ENCODE assay signal across 9 cellular contexts in genomic region chr10:16521311-16522016, GRCh38. TPM values are rescaled to one million over a fixed set of nuclear protein-coding genes. Genes with fewer than 3 reads are reported as not detected.
DNase-seq lines count a peak whose midpoint lies in the region; ATAC-seq and TF ChIP-seq lines count a peak whose summit lies in the region.
"Had no signal": no experiment of that assay in that cellular context is flagged by ENCODE, and none has a peak within 500 bp of the region (broad histone marks: within the 10 kb centered on the region; RNA-seq: fewer than 3 reads in every experiment).

Gene C1QL3 (minus strand): TSS chr10:16521879. CDS start chr10:16521065, 814 bp downstream.

- no peaks in the 10 kb centered on the region for H3K4me1 ChIP-seq in OCI-LY3 (ENCODE audit: low read length)
- H3K4me1 ChIP-seq in thoracic aorta (ENCODE audit: control insufficient read depth in 1 of 2, low read depth in 2 of 2), result peaks cover 18 to 27% of the 10 kb centered on the region in 2 donors
- H3K4me1 ChIP-seq: A549 had no signal

- H3K27me3 ChIP-seq in OCI-LY3 (ENCODE audit: low read depth, low read length), result no peaks in the 10 kb centered on the region
- H3K27me3 ChIP-seq in thoracic aorta (replicated peaks; ENCODE audit: insufficient read depth), result no peaks in the 10 kb centered on the region

- H3K36me3 Mint-ChIP-seq in dendritic cell treated with granulocyte-macrophage colony-stimulating factor and Interleukin-4, amounts not matched to agents 40 ng/mL and 50 ng/mL, for 4 days (ENCODE audit: low read depth), result no peaks in the 10 kb centered on the region
- H3K36me3 Mint-ChIP-seq in memory B cell, result no peaks in the 10 kb centered on the region

- H3K36me3 ChIP-seq in OCI-LY3 (replicated peaks; ENCODE audit: low read depth, low read length) (no peaks in the 10 kb centered on the region), thoracic aorta (no peaks in the 10 kb centered on the region)

- H3K4me3 ChIP-seq in OCI-LY3 (ENCODE audit: low read length), result peak within 1 kb of the TSS; percentile 58
- H3K4me3 ChIP-seq in thoracic aorta, result peak within 1 kb of the TSS; percentile 77
- H3K4me3 ChIP-seq: A549 had no signal

- peak within 1 kb of the TSS; percentile 41 for H3K4me2 ChIP-seq in OCI-LY3 (ENCODE audit: low read length)
- H3K4me2 ChIP-seq: A549 had no signal

- H2AFZ ChIP-seq in OCI-LY3 (ENCODE audit: low read depth, low read length), result no peak within 1 kb of the TSS

- DNase-seq in NCI-H1417 (lab: John Stamatoyannopoulos, UW), result peak; percentile 11 to 67 (median 61)
- no peak for DNase-seq in NCI-H1417 treated with DMSO at 0.1 percent for 48 hours (lab: John Stamatoyannopoulos, UW)
- peak in 1 of 2 donors; percentile 10 for DNase-seq in memory B cell (ENCODE audit: low spot score in 2 of 2)
- no peak for DNase-seq in thoracic aorta (ENCODE audit: low spot score)
- no peak for DNase-seq in inferior parietal cortex (ENCODE audit: extremely low spot score)

- no peaks in the 10 kb centered on the region for H3K79me2 ChIP-seq in OCI-LY3 (ENCODE audit: low read length)

- H3K4me1 Mint-ChIP-seq in dendritic cell treated with granulocyte-macrophage colony-stimulating factor and Interleukin-4, amounts not matched to agents 40 ng/mL and 50 ng/mL, for 4 days (ENCODE audit: low read depth), result peaks cover 16% of the 10 kb centered on the region
- peaks cover 15% of the 10 kb centered on the region for H3K4me1 Mint-ChIP-seq in memory B cell

- H3K27ac Mint-ChIP-seq in dendritic cell treated with granulocyte-macrophage colony-stimulating factor and Interleukin-4, amounts not matched to agents 40 ng/mL and 50 ng/mL, for 4 days, result no peak within 1 kb of the TSS
- no peak within 1 kb of the TSS for H3K27ac Mint-ChIP-seq in memory B cell

- H3K27me3 Mint-ChIP-seq in dendritic cell treated with granulocyte-macrophage colony-stimulating factor and Interleukin-4, amounts not matched to agents 40 ng/mL and 50 ng/mL, for 4 days, result peaks cover 47% of the 10 kb centered on the region
- H3K27me3 Mint-ChIP-seq in memory B cell, result peaks cover 27% of the 10 kb centered on the region

- TF ChIP-seq CTCF in OCI-LY3 (IDR thresholded peaks at IDR 0.05; ENCODE audit: low read depth, low read length), result no peak
- TF ChIP-seq CTCF in thoracic aorta (IDR thresholded peaks at IDR 0.05), result no peak

- ATAC-seq in HG02588 (IDR thresholded peaks at IDR 0.05; ENCODE audit: unreplicated experiment) (peak; percentile 31), memory B cell (ENCODE audit: low read depth) (peak; percentile 45), thoracic aorta (ENCODE audit: insufficient number of reproducible peaks, low FRiP score, low read depth) (no peak)
- ATAC-seq: A549 had no signal

- no peak within 1 kb of the TSS for H3K9ac ChIP-seq in OCI-LY3 (ENCODE audit: low read length)

- no peaks in the 10 kb centered on the region for H3K9me3 ChIP-seq in OCI-LY3 (ENCODE audit: insufficient read depth, low read length)
- H3K9me3 ChIP-seq in thoracic aorta, result no peaks in the 10 kb centered on the region
- H3K9me3 ChIP-seq: A549 had no signal

- H3K9me3 Mint-ChIP-seq in dendritic cell treated with granulocyte-macrophage colony-stimulating factor and Interleukin-4, amounts not matched to agents 40 ng/mL and 50 ng/mL, for 4 days, result no peaks in the 10 kb centered on the region
- H3K9me3 Mint-ChIP-seq in memory B cell, result no peaks in the 10 kb centered on the region

- intact Hi-C loops in dendritic cell treated with granulocyte-macrophage colony-stimulating factor and Interleukin-4, amounts not matched to agents 40 ng/mL and 50 ng/mL, for 4 days (cut with micrococcal nuclease), result no loop called here

- H3K27ac ChIP-seq in OCI-LY3 (ENCODE audit: low read length) (no peak within 1 kb of the TSS), thoracic aorta (no peak within 1 kb of the TSS)
- H3K27ac ChIP-seq: A549 had no signal

- H3K4me3 Mint-ChIP-seq in dendritic cell treated with granulocyte-macrophage colony-stimulating factor and Interleukin-4, amounts not matched to agents 40 ng/mL and 50 ng/mL, for 4 days, result peak within 1 kb of the TSS; percentile 65
- peak within 1 kb of the TSS; percentile 83 for H3K4me3 Mint-ChIP-seq in memory B cell

- H4K20me1 ChIP-seq in OCI-LY3 (ENCODE audit: insufficient read depth, low read length), result no peaks in the 10 kb centered on the region

RNA-seq across cellular contexts. Expression of gene C1QL3, which starts in this region (rescaled TPM):
- not detected for total RNA-seq in thoracic aorta

Comparison
In these comparisons a context has a peak if more than half of its experiments do, and no peak if none do; other contexts are left out.
1. DNase-seq: peak in NCI-H1417 (3 of 3); none in NCI-H1417 treated with DMSO at 0.1 percent for 48 hours (single experiment), thoracic aorta (single experiment) and inferior parietal cortex (single experiment).